In the genomic region with DNA sequence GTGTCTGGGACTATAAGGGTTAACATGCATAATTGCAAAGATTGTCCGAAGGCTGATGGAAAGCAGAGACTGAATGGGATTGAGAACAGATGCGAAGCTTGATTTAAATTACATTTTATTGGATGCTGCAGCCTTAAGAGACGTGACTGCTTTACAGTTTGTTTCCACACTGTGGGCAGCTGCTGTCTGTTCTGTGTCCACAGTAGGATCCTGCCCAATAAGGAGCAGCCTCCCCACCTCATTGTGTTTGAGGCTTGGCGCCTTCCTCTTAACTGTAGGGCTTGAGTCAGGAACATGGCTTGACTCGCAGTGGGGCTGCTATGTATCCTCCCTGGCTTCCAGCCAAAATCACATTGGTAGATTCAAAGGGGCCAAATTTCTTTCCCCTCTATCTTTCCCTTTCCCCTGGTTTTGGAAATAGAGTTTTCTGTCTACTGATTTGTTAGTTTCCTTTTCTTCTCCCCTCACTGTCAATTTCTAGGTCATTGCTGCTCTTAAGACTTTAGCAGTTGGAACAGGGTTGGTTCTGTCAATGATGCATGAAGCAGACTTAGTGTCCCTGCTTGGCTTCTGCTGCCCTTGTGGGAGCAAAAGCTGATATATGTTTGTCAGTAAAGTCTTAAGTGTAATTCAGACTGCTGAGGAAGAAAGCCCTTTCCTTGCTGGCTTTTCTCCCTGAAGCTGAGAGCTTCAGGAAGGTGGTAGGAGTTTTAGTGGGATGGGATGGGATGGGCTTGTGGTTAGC, we compare ENCODE assay signal across 9 cellular contexts. TPM values are rescaled to one million over a fixed set of nuclear protein-coding genes. Genes with fewer than 3 reads are reported as not detected.
DNase-seq lines count a peak whose midpoint lies in the region; ATAC-seq and TF ChIP-seq lines count a peak whose summit lies in the region.
"Had no signal": no experiment of that assay in that cellular context is flagged by ENCODE, and none has a peak within 500 bp of the region (broad histone marks: within the 10 kb centered on the region; RNA-seq: fewer than 3 reads in every experiment).

No MANE protein-coding gene starts in this region.

- H3K9me3 ChIP-seq in BE2C, result no peaks in the 10 kb centered on the region
- no peaks in the 10 kb centered on the region for H3K9me3 ChIP-seq in MG63
- H3K9me3 ChIP-seq in esophagus squamous epithelium, result no peaks in the 10 kb centered on the region

- TF ChIP-seq POLR2A in esophagus squamous epithelium (IDR thresholded peaks at IDR 0.05), result no peak

- DNase-seq in BE2C (peak; percentile 75), MG63 (peak; percentile 69), myocyte (ENCODE audit: low read depth) (peak; percentile 88), esophagus squamous epithelium (lab: John Stamatoyannopoulos, UW) (no peak)
- DNase-seq in central memory CD8-positive, alpha-beta T cell (ENCODE audit: low spot score in 2 of 2), result no peak
- no peak for DNase-seq in stimulated activated naive CD4-positive, alpha-beta T cell (lab: John Stamatoyannopoulos, UW)
- DNase-seq in activated CD4-positive, CD25-positive, alpha-beta regulatory T cell treated with anti-CD3 and anti-CD28 coated beads, Interleukin-2, amount 50 U/mL, for 72 hours, result no peak
- DNase-seq: glutamatergic neuron had no signal

- peaks cover 1% of the 10 kb centered on the region for H3K36me3 Mint-ChIP-seq in central memory CD8-positive, alpha-beta T cell (ENCODE audit: insufficient read depth)

- H3K27me3 ChIP-seq in BE2C (no peaks in the 10 kb centered on the region), MG63 (no peaks in the 10 kb centered on the region), esophagus squamous epithelium (no peaks in the 10 kb centered on the region)

- H3K27ac ChIP-seq in esophagus squamous epithelium, result peak overlapping the region in 2 of 4 donors; percentile 0 to 27

- peak overlapping the region; percentile 10 for H3K27ac Mint-ChIP-seq in central memory CD8-positive, alpha-beta T cell (ENCODE audit: low read depth)

- H3K36me3 ChIP-seq in BE2C (peaks cover 28% of the 10 kb centered on the region), MG63 (peaks cover 49% of the 10 kb centered on the region), esophagus squamous epithelium (no peaks in the 10 kb centered on the region)

- H3K4me3 ChIP-seq in BE2C (ENCODE audit: low read depth, low read length) (no peak overlapping the region), MG63 (no peak overlapping the region), esophagus squamous epithelium (no peak overlapping the region)

- no peak for TF ChIP-seq CTCF in BE2C (IDR thresholded peaks at IDR 0.05; ENCODE audit: low read depth, low read length)
- no peak for TF ChIP-seq CTCF in esophagus squamous epithelium (IDR thresholded peaks at IDR 0.05)

- peaks cover 52% of the 10 kb centered on the region for H3K4me1 ChIP-seq in BE2C
- peaks cover 34 to 53% (median 42%) of the 10 kb centered on the region in 3 donors for H3K4me1 ChIP-seq in esophagus squamous epithelium

- H3K9me3 Mint-ChIP-seq in central memory CD8-positive, alpha-beta T cell, result no peaks in the 10 kb centered on the region

- no peaks in the 10 kb centered on the region for H3K27me3 Mint-ChIP-seq in central memory CD8-positive, alpha-beta T cell

- H3K4me3 Mint-ChIP-seq in central memory CD8-positive, alpha-beta T cell, result no peak overlapping the region

- no peak for ATAC-seq in central memory CD8-positive, alpha-beta T cell (replicated peaks; ENCODE audit: extremely low read depth, poor library complexity, severe bottlenecking)
- ATAC-seq in HG02798 (IDR thresholded peaks at IDR 0.05; ENCODE audit: poor library complexity, unreplicated experiment), result no peak

- WGBS in esophagus squamous epithelium, 2 donors, result 29 to 33% methylated on average over 5 of the region's 5 CpGs

- peaks cover 8% of the 10 kb centered on the region for H3K4me1 Mint-ChIP-seq in central memory CD8-positive, alpha-beta T cell

- intact Hi-C loops in esophagus squamous epithelium (cut with DNase I), result loop anchor here (2.0 to 10.0 kb wide), 2 partner anchors 51 to 251 kb away; no protein-coding TSS in a partner anchor

RNA-seq across cellular contexts. Expression of a gene that starts 5.1 kb away (rescaled TPM):
- polyA plus RNA-seq in BE2C (2012; ENCODE audit: insufficient read depth, insufficient read length, low read depth), result 141 TPM
- 8.9 and 11.2 TPM in 2 replicates for total RNA-seq in MG63 (2014; rRNA removed; shearing (Covaris generic); ENCODE audit: low replicate concordance)
- total RNA-seq in myocyte (37.2 and 39.2 TPM in 2 replicates), esophagus squamous epithelium (10 to 100 TPM in 2 of 4 donors, 1 to 10 TPM in 2; 6.7 to 14.2 (median 10.8) TPM)
- 72.7 TPM for polyA plus RNA-seq in myocyte (2012)

RNA-seq across cellular contexts. Expression of a gene that starts 16.2 kb away (rescaled TPM):
- 7.1 TPM for polyA plus RNA-seq in BE2C (2012; ENCODE audit: insufficient read depth, insufficient read length, low read depth)
- 31.1 and 111 TPM in 2 replicates for total RNA-seq in MG63 (2014; rRNA removed; shearing (Covaris generic); ENCODE audit: low replicate concordance)
- 2.6 and 3.8 TPM in 2 replicates for total RNA-seq in myocyte
- polyA plus RNA-seq in myocyte (2012), result 2.9 TPM
- total RNA-seq in esophagus squamous epithelium, result 10 to 100 TPM in 2 of 4 donors, 1 to 10 TPM in 2; 2.9 to 17.8 (median 9.8) TPM

Comparison
In these comparisons a context has a peak if more than half of its experiments do, and no peak if none do; other contexts are left out.
1. DNase-seq: peak in BE2C (single experiment), MG63 (single experiment) and myocyte (single experiment); none in central memory CD8-positive, alpha-beta T cell (0 of 2), stimulated activated naive CD4-positive, alpha-beta T cell (0 of 6), esophagus squamous epithelium (single experiment) and activated CD4-positive, CD25-positive, alpha-beta regulatory T cell treated with anti-CD3 and anti-CD28 coated beads, Interleukin-2, amount 50 U/mL, for 72 hours (single experiment).